8 cellular contexts compared by ENCODE assay signal in the genomic region with DNA sequence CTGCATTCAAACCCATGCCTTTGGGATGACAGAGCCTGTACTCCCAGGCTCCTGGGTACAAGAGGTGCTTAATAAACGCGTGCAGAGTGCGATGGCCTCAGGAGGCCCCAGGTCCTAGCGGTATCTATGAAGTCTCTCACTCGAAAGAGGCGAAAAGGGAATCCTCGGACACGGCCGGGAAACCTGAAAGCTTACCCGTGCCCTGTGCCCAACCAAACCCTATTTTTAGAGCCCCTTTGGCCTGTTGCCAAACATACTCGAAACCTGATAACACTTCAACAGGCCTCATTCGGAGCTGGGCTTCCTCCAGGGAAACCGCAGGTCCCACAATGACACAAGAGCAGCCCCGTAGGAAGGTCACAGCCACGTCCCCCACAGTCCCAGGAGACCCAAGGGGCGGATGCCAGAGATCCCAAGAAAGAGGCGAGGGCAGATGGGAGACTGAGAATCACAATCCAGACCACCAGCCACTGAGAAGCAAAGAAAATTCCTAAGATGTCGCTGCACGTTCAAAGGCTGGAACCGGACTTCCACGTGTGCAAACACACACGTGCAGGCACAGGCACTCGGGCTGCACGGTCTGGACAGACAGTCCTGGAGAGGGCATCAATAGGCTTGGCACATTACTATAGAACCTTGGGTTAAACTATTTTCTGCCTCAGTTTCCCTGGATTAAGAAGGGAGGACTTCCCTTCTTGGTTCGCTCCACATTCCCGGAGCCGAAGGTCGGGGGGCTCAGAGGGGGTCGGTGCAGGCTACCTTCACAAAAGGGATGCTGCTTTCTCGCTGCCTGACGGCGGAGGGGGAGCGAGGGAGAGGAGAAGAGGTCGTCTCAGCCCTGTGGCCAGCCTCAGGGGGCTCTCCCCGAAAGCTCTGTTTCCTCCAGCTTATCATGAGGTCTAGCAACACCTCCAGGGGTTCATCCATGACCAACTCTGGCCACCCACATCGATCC. TPM values are rescaled to one million over a fixed set of nuclear protein-coding genes. Genes with fewer than 3 reads are reported as not detected.
DNase-seq lines count a peak whose midpoint lies in the region; ATAC-seq and TF ChIP-seq lines count a peak whose summit lies in the region.

No MANE protein-coding gene starts in this region.

- CTCF ChIA-PET in MCF 10A (lab: Yijun Ruan, JAX), result interaction anchor here (0.6 to 1.1 kb wide), 3 partner anchors 32 to 70 kb away, joined by 3 read pairs; no protein-coding TSS in a partner anchor

- TF ChIP-seq EP300 in esophagus muscularis mucosa (IDR thresholded peaks at IDR 0.05), result no peak

- H3K4me3 Mint-ChIP-seq in T-helper 17 cell (peak overlapping the region; percentile 85), MCF 10A (ENCODE audit: unreplicated experiment) (no peak overlapping the region)
- H3K4me3 Mint-ChIP-seq in stimulated activated effector memory CD8-positive, alpha-beta T cell treated with anti-CD3 and anti-CD28 coated beads, Interleukin-12 subunit alpha, Interleukin-12 subunit beta, amount 100 ng/mL, for 72 hours, result peak overlapping the region; percentile 71

- no TSS peak for BruUV-seq in MCF 10A (replicated peaks; lab: Mats Ljungman, UMichigan)

- H3K9me3 ChIP-seq in T-helper 17 cell (ENCODE audit: control insufficient read depth, low read length, poor library complexity, severe bottlenecking) (no peaks in the 10 kb centered on the region), esophagus muscularis mucosa (no peaks in the 10 kb centered on the region)

- intact Hi-C loops in esophagus muscularis mucosa (cut with DNase I), result no loop called here
- intact Hi-C loops in MCF 10A (cut with micrococcal nuclease), result no loop called here

- H3K4me1 Mint-ChIP-seq in T-helper 17 cell (peaks cover 59% of the 10 kb centered on the region), MCF 10A (ENCODE audit: insufficient read depth, unreplicated experiment) (peaks cover 34% of the 10 kb centered on the region)
- peaks cover 77% of the 10 kb centered on the region for H3K4me1 Mint-ChIP-seq in stimulated activated effector memory CD8-positive, alpha-beta T cell treated with anti-CD3 and anti-CD28 coated beads, Interleukin-12 subunit alpha, Interleukin-12 subunit beta, amount 100 ng/mL, for 72 hours

- H3K27me3 Mint-ChIP-seq in T-helper 17 cell, result peaks cover 16% of the 10 kb centered on the region
- H3K27me3 Mint-ChIP-seq in MCF 10A (ENCODE audit: insufficient read depth, unreplicated experiment), result no peaks in the 10 kb centered on the region

- H3K27ac Mint-ChIP-seq in T-helper 17 cell, result peak overlapping the region; percentile 89
- peak overlapping the region; percentile 75 for H3K27ac Mint-ChIP-seq in stimulated activated effector memory CD8-positive, alpha-beta T cell treated with anti-CD3 and anti-CD28 coated beads, Interleukin-12 subunit alpha, Interleukin-12 subunit beta, amount 100 ng/mL, for 72 hours
- H3K27ac Mint-ChIP-seq in MCF 10A (ENCODE audit: low read depth, unreplicated experiment), result no peak overlapping the region

- TF ChIP-seq CTCF in esophagus muscularis mucosa (IDR thresholded peaks at IDR 0.05) (no peak), MCF 10A (IDR thresholded peaks at IDR 0.05; ENCODE audit: unreplicated experiment) (no peak)

- H3K27ac ChIP-seq in esophagus muscularis mucosa (replicated peaks in 1 of 4), result peak overlapping the region; percentile 60 to 80 (median 70)

- H3K36me3 ChIP-seq in esophagus muscularis mucosa, result peaks cover 0 to 31% (median 12%) of the 10 kb centered on the region in 4 donors

- peaks cover 86 to 95% (median 90%) of the 10 kb centered on the region in 4 donors for H3K4me1 ChIP-seq in esophagus muscularis mucosa

- in situ Hi-C loops in G401 (cut with HindIII; ENCODE audit: low sequenced_read_pairs), result no loop called here

- POLR2A ChIA-PET in MCF 10A (lab: Yijun Ruan, JAX), result interaction anchor here (0.6 to 1.7 kb wide), 5 partner anchors 10 to 73 kb away, joined by 3 to 9 read pairs (median 3); no protein-coding TSS in a partner anchor

- H3K36me3 Mint-ChIP-seq in T-helper 17 cell (ENCODE audit: low read depth) (no peaks in the 10 kb centered on the region), MCF 10A (ENCODE audit: insufficient read depth, unreplicated experiment) (no peaks in the 10 kb centered on the region)
- peaks cover 43% of the 10 kb centered on the region for H3K36me3 Mint-ChIP-seq in stimulated activated effector memory CD8-positive, alpha-beta T cell treated with anti-CD3 and anti-CD28 coated beads, Interleukin-12 subunit alpha, Interleukin-12 subunit beta, amount 100 ng/mL, for 72 hours

- no peaks in the 10 kb centered on the region for H3K9me3 Mint-ChIP-seq in stimulated activated effector memory CD8-positive, alpha-beta T cell treated with anti-CD3 and anti-CD28 coated beads, Interleukin-12 subunit alpha, Interleukin-12 subunit beta, amount 100 ng/mL, for 72 hours
- no peaks in the 10 kb centered on the region for H3K9me3 Mint-ChIP-seq in MCF 10A (ENCODE audit: unreplicated experiment)

- DNase-seq in DMS153 treated with DMSO at 0.1 percent for 48 hours (lab: John Stamatoyannopoulos, UW; ENCODE audit: unreplicated experiment), result peak; percentile 74
- DNase-seq in T-helper 17 cell, result no peak
- DNase-seq in esophagus muscularis mucosa (ENCODE audit: extremely low spot score), result no peak
- DNase-seq in stimulated activated effector memory CD8-positive, alpha-beta T cell treated with anti-CD3 and anti-CD28 coated beads, Interleukin-12 subunit alpha, Interleukin-12 subunit beta, amount 100 ng/mL, for 72 hours (ENCODE audit: low spot score in 2 of 2), result peak; percentile 46 to 71
- DNase-seq in ecto neural progenitor cell (ENCODE audit: low spot score), result no peak
- DNase-seq in MCF 10A (ENCODE audit: unreplicated experiment), result no peak
- DNase-seq in G401 (ENCODE audit: low spot score), result no peak

- ATAC-seq in HG03108 (IDR thresholded peaks at IDR 0.05; ENCODE audit: unreplicated experiment), result peak; percentile 41
- peak; percentile 66 for ATAC-seq in T-helper 17 cell
- peak; percentile 75 for ATAC-seq in stimulated activated effector memory CD8-positive, alpha-beta T cell treated with anti-CD3 and anti-CD28 coated beads, Interleukin-12 subunit alpha, Interleukin-12 subunit beta, amount 100 ng/mL, for 72 hours

- no peak for TF ChIP-seq POLR2A in esophagus muscularis mucosa (IDR thresholded peaks at IDR 0.05; ENCODE audit: low read depth)

- no peak overlapping the region for H3K4me3 ChIP-seq in esophagus muscularis mucosa

- peaks cover 0 to 43% (median 0%) of the 10 kb centered on the region in 4 donors for H3K27me3 ChIP-seq in esophagus muscularis mucosa

- 81% methylated on average over 35 of the region's 36 CpGs for WGBS in esophagus muscularis mucosa

RNA-seq across cellular contexts. Expression of gene PDGFB, which starts 8.2 kb away (rescaled TPM):
- total RNA-seq in T-helper 17 cell (1 to 10 TPM; 2.8 to 4.4 TPM), esophagus muscularis mucosa (10 to 100 TPM; 12.3 to 25.4 (median 18.8) TPM), MCF 10A (2022) (0.29 and 0.37 TPM in 2 replicates)
- 5.0 and 17.1 TPM in 2 replicates for total RNA-seq in G401 (2014; rRNA removed; shearing (Covaris generic))

Comparison
In these comparisons a context has a peak if more than half of its experiments do, and no peak if none do; other contexts are left out.
1. DNase-seq: peak in DMS153 treated with DMSO at 0.1 percent for 48 hours (single experiment) and stimulated activated effector memory CD8-positive, alpha-beta T cell treated with anti-CD3 and anti-CD28 coated beads, Interleukin-12 subunit alpha, Interleukin-12 subunit beta, amount 100 ng/mL, for 72 hours (2 of 2); none in T-helper 17 cell (0 of 3), esophagus muscularis mucosa (single experiment), ecto neural progenitor cell (single experiment), MCF 10A (single experiment) and G401 (single experiment).
2. Peak in every context shown above with its lines, with median percentiles within 50 percentile points of each other: ATAC-seq.